15 cellular contexts compared by ENCODE assay signal in genomic region chr22:29861672-29862297, GRCh38. TPM values are rescaled to one million over a fixed set of nuclear protein-coding genes. Genes with fewer than 3 reads are reported as not detected.
DNase-seq lines count a peak whose midpoint lies in the region; ATAC-seq and TF ChIP-seq lines count a peak whose summit lies in the region.
"Had no signal": no experiment of that assay in that cellular context is flagged by ENCODE, and none has a peak within 500 bp of the region (broad histone marks: within the 10 kb centered on the region; RNA-seq: fewer than 3 reads in every experiment).

No MANE protein-coding gene starts in this region.

- H3K27ac ChIP-seq in GM23338 (ENCODE audit: low read depth) (no peak overlapping the region), left ventricle myocardium inferior (replicated peaks) (peak overlapping the region; percentile 65), neutrophil (peak overlapping the region; percentile 91)
- H3K27ac ChIP-seq: 22Rv1, BLaER1 had no signal

- no peak overlapping the region for H3K4me3 Mint-ChIP-seq in GM23338
- no peak overlapping the region for H3K4me3 Mint-ChIP-seq in WTC11
- H3K4me3 Mint-ChIP-seq: CD8-positive, alpha-beta memory T cell had no signal

- POLR2A ChIA-PET in WTC11 (lab: Charles Lee): no interaction called here

- no peaks in the 10 kb centered on the region for H3K4me1 ChIP-seq in GM23338 (ENCODE audit: insufficient read depth)
- peaks cover 13% of the 10 kb centered on the region for H3K4me1 ChIP-seq in left ventricle myocardium inferior
- H3K4me1 ChIP-seq in neutrophil (ENCODE audit: control insufficient read depth in 1 of 2, insufficient read depth in 1 of 2, low read depth in 1 of 2, low read length in 1 of 2): peaks cover 36 to 42% of the 10 kb centered on the region in 2 experiments
- H3K4me1 ChIP-seq: BLaER1, Caco-2 had no signal

- H3K27me3 Mint-ChIP-seq in GM23338 (ENCODE audit: insufficient read depth, low read depth, poor library complexity) (peaks cover 2% of the 10 kb centered on the region), WTC11 (ENCODE audit: low read depth) (peaks cover 5% of the 10 kb centered on the region; the same call in 1 of the 2 replicates)
- H3K27me3 Mint-ChIP-seq: CD8-positive, alpha-beta memory T cell had no signal

- ATAC-seq in GM23338: no peak
- ATAC-seq in WTC11: no peak
- ATAC-seq: HCT116 had no signal

- H3K36me3 Mint-ChIP-seq in GM23338 (ENCODE audit: low read depth): no peaks in the 10 kb centered on the region
- H3K36me3 Mint-ChIP-seq in WTC11: no peaks in the 10 kb centered on the region
- H3K36me3 Mint-ChIP-seq: CD8-positive, alpha-beta memory T cell had no signal

- CTCF ChIA-PET in WTC11 (lab: Charles Lee): interaction anchor here (0.9 kb wide), 1 partner anchor 144 kb away, joined by 3 read pairs; no protein-coding TSS in a partner anchor

- intact Hi-C loops in left ventricle myocardium inferior (cut with micrococcal nuclease): no loop called here

- H3K4me2 ChIP-seq in GM23338: no peak overlapping the region
- H3K4me2 ChIP-seq: BLaER1 had no signal

- H2AFZ ChIP-seq in GM23338: 0 out of 2 replicates have a peak overlapping the region, but pooled peaks have one; percentile 9

- TF ChIP-seq CTCF in GM23338 (conservative IDR thresholded peaks at IDR 0.05; ENCODE audit: low read depth in 2 of 2): no peak
- TF ChIP-seq CTCF in left ventricle myocardium inferior (IDR thresholded peaks at IDR 0.05; ENCODE audit: borderline replicate concordance): no peak
- no peak for TF ChIP-seq CTCF in neutrophil (IDR thresholded peaks at IDR 0.05)
- TF ChIP-seq CTCF in WTC11 (IDR thresholded peaks at IDR 0.05): no peak

- peak; percentile 6 for DNase-seq in NCI-H2227 (lab: John Stamatoyannopoulos, UW; ENCODE audit: unreplicated experiment)
- no peak for DNase-seq in NCI-H2227 treated with DMSO at 0.1 percent for 48 hours (lab: John Stamatoyannopoulos, UW)
- DNase-seq in GM23338 (ENCODE audit: low spot score): no peak
- DNase-seq in left ventricle myocardium inferior: no peak
- DNase-seq in OCI-M1 (lab: John Stamatoyannopoulos, UW): no peak
- DNase-seq in D341Med (ENCODE audit: low spot score): no peak
- no peak for DNase-seq in WTC11 (ENCODE audit: low spot score)
- DNase-seq: AML-193; Caco-2; CD8-positive, alpha-beta memory T cell; DMS 273 treated with DMSO at 0.1 percent for 48 hours had no signal

- H3K27me3 ChIP-seq in GM23338 (ENCODE audit: insufficient read depth) (no peaks in the 10 kb centered on the region), left ventricle myocardium inferior (ENCODE audit: low read depth) (no peaks in the 10 kb centered on the region), neutrophil (no peaks in the 10 kb centered on the region)
- H3K27me3 ChIP-seq: BLaER1 had no signal

- H3K4me3 ChIP-seq in GM23338 (no peak overlapping the region), left ventricle myocardium inferior (peak overlapping the region; percentile 0), neutrophil (ENCODE audit: low read depth in 1 of 2, low read length in 1 of 2) (no peak overlapping the region)
- H3K4me3 ChIP-seq: BLaER1 had no signal

- H3K27ac Mint-ChIP-seq in GM23338 (no peak overlapping the region), WTC11 (no peak overlapping the region)
- H3K27ac Mint-ChIP-seq: CD8-positive, alpha-beta memory T cell had no signal

- no peaks in the 10 kb centered on the region for H4K20me1 ChIP-seq in GM23338 (replicated peaks; ENCODE audit: insufficient read depth)
- H4K20me1 ChIP-seq: BLaER1 had no signal

- no peaks in the 10 kb centered on the region for H3K9me3 ChIP-seq in left ventricle myocardium inferior (replicated peaks)
- H3K9me3 ChIP-seq in neutrophil: no peaks in the 10 kb centered on the region
- H3K9me3 ChIP-seq: BLaER1, Caco-2 had no signal

- H3K4me1 Mint-ChIP-seq in GM23338 (no peaks in the 10 kb centered on the region), WTC11 (no peaks in the 10 kb centered on the region)
- H3K4me1 Mint-ChIP-seq: CD8-positive, alpha-beta memory T cell had no signal

- H3K9me3 Mint-ChIP-seq in GM23338: no peaks in the 10 kb centered on the region; the same call in 2 of the 3 replicates
- H3K9me3 Mint-ChIP-seq in WTC11: no peaks in the 10 kb centered on the region
- H3K9me3 Mint-ChIP-seq: CD8-positive, alpha-beta memory T cell had no signal

- no peaks in the 10 kb centered on the region for H3F3A ChIP-seq in GM23338 (replicated peaks; ENCODE audit: low read depth)

- no peaks in the 10 kb centered on the region for H3K79me2 ChIP-seq in GM23338 (replicated peaks; ENCODE audit: insufficient read depth)

- no peaks in the 10 kb centered on the region for H3K36me3 ChIP-seq in GM23338 (ENCODE audit: insufficient read depth)
- H3K36me3 ChIP-seq in left ventricle myocardium inferior: no peaks in the 10 kb centered on the region
- no peaks in the 10 kb centered on the region for H3K36me3 ChIP-seq in neutrophil
- H3K36me3 ChIP-seq: BLaER1 had no signal

- no peaks in the 10 kb centered on the region for H3K9me2 ChIP-seq in GM23338 (ENCODE audit: insufficient read depth)

TF ChIP-seq in GM23338, 12 proteins besides CTCF, POLR2A, EP300 and RAD21:
- TF ChIP-seq POLR2AphosphoS5 (IDR thresholded peaks at IDR 0.05; ENCODE audit: low read depth): no peak
- TF ChIP-seq EZH2 (IDR thresholded peaks at IDR 0.05; ENCODE audit: low read depth, unreplicated experiment): no peak
- no peak for TF ChIP-seq EZH2phosphoT487 (IDR thresholded peaks at IDR 0.05; ENCODE audit: unreplicated experiment)
- TF ChIP-seq ZNF114 (CRISPR knock-in tag; IDR thresholded peaks at IDR 0.05): no peak
- TF ChIP-seq STAT1 (IDR thresholded peaks at IDR 0.05; ENCODE audit: unreplicated experiment): no peak

TF ChIP-seq in WTC11, 78 proteins besides CTCF, POLR2A, EP300 and RAD21:
- TF ChIP-seq MAX (CRISPR knock-in tag; IDR thresholded peaks at IDR 0.05) (no peak), EMX1 (CRISPR knock-in tag; IDR thresholded peaks at IDR 0.05) (no peak), TEAD4 (CRISPR knock-in tag; IDR thresholded peaks at IDR 0.05) (no peak)

RNA-seq across cellular contexts. Expression of gene MTMR3, which starts 21.2 kb away (rescaled TPM):
- total RNA-seq in GM23338 (2014; rRNA removed; shearing (Covaris generic)): 25.8 and 27.4 TPM in 2 replicates
- 4.4 and 5.2 TPM in 2 replicates for polyA plus RNA-seq in GM23338 (2016; fragmentation: Nextera tagmentation; extraction: Ambion mirVana)
- 31.3 TPM for total RNA-seq in left ventricle myocardium inferior
- 17.0 to 19.5 TPM (median 19.2 TPM) in 3 replicates for total RNA-seq in WTC11 (2021)

RNA-seq across cellular contexts. Expression of gene ASCC2, which starts 23.7 kb away (rescaled TPM):
- 30.5 and 32.4 TPM in 2 replicates for total RNA-seq in GM23338 (2014; rRNA removed; shearing (Covaris generic))
- 31.3 and 34.6 TPM in 2 replicates for polyA plus RNA-seq in GM23338 (2016; fragmentation: Nextera tagmentation; extraction: Ambion mirVana)
- 34.7 TPM for total RNA-seq in left ventricle myocardium inferior
- total RNA-seq in WTC11 (2021): 42.2 to 43.9 TPM (median 43.6 TPM) in 3 replicates
